1 cellular context compared by ENCODE assay signal in genomic region chr7:452230-452751, GRCh38.
TF ChIP-seq lines count a peak whose summit lies in the region.

No MANE protein-coding gene starts in this region.

TF ChIP-seq in GM23338, 12 proteins besides CTCF, POLR2A, EP300 and RAD21:
- TF ChIP-seq REST (IDR thresholded peaks at IDR 0.05; ENCODE audit: unreplicated experiment) (no peak), JUNB (IDR thresholded peaks at IDR 0.05; ENCODE audit: unreplicated experiment) (no peak), EZH2phosphoT487 (IDR thresholded peaks at IDR 0.05; ENCODE audit: unreplicated experiment) (no peak), ZNF114 (CRISPR knock-in tag; IDR thresholded peaks at IDR 0.05) (no peak), CREB1 (CRISPR knock-in tag; IDR thresholded peaks at IDR 0.05; ENCODE audit: low read depth) (no peak), ETS1 (IDR thresholded peaks at IDR 0.05) (no peak), NANOG (IDR thresholded peaks at IDR 0.05; ENCODE audit: borderline replicate concordance) (no peak), STAT1 (IDR thresholded peaks at IDR 0.05; ENCODE audit: unreplicated experiment) (no peak), ZNF331 (CRISPR knock-in tag; IDR thresholded peaks at IDR 0.05; ENCODE audit: low read depth) (no peak), ZNF462 (CRISPR knock-in tag; IDR thresholded peaks at IDR 0.05) (no peak), EZH2 (IDR thresholded peaks at IDR 0.05; ENCODE audit: low read depth, unreplicated experiment) (no peak), POLR2AphosphoS5 (IDR thresholded peaks at IDR 0.05; ENCODE audit: low read depth) (no peak)
TF ChIP-seq in GM23338: peak in this region for 0.
